Comparison of ENCODE assay signal across 18 cellular contexts in the genomic region with DNA sequence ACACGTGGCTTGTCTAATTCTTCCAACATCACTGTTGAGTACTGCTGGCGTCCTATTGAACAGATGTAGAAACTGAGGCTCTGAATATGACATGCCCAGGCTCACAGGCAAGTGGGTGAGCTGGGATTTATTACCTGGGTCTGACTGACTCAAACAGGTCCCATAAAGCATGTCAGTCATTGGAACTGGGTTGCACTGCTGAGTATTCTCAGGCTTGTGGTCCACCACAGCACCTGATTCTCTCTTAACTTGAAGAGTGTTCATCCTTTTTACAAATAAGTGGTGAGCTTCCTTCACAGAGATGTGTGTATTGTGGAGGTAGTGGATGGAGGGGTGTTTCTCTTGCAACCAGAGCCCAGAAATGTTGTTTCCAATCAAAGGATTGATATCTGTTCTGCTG. TPM values are rescaled to one million over a fixed set of nuclear protein-coding genes. Genes with fewer than 3 reads are reported as not detected.
DNase-seq lines count a peak whose midpoint lies in the region; ATAC-seq and TF ChIP-seq lines count a peak whose summit lies in the region.
"Had no signal": no experiment of that assay in that cellular context is flagged by ENCODE, and none has a peak within 500 bp of the region (broad histone marks: within the 10 kb centered on the region; RNA-seq: fewer than 3 reads in every experiment).

No MANE protein-coding gene starts in this region.

- H3K27ac Mint-ChIP-seq in endodermal cell, result no peak overlapping the region
- H3K27ac Mint-ChIP-seq: natural killer cell; T-helper 1 cell treated with Interleukin-12 subunit alpha and Interleukin-12 subunit beta and Interleukin-4 antibody, amounts not matched to agents 30 μg/mL and 1 μg/mL, for 36 hours had no signal

- no peak overlapping the region for H3K18ac ChIP-seq in mesenchymal stem cell (ENCODE audit: low read depth in 1 of 2, low read length in 2 of 2)

- no peak overlapping the region for H3K4me3 Mint-ChIP-seq in endodermal cell
- H3K4me3 Mint-ChIP-seq: T-helper 1 cell treated with Interleukin-12 subunit alpha and Interleukin-12 subunit beta and Interleukin-4 antibody, amounts not matched to agents 30 μg/mL and 1 μg/mL, for 36 hours had no signal

- H3K4me3 ChIP-seq in mesenchymal stem cell (ENCODE audit: insufficient read depth in 1 of 2, low read depth in 1 of 2, low read length in 2 of 2), result no peak overlapping the region
- H3K4me3 ChIP-seq in endodermal cell (ENCODE audit: low read length), result no peak overlapping the region
- H3K4me3 ChIP-seq: hepatocyte, left lung had no signal

- no peak overlapping the region for H3K4me2 ChIP-seq in mesenchymal stem cell (ENCODE audit: low read length, poor library complexity, severe bottlenecking)
- H3K4me2 ChIP-seq: hepatocyte had no signal

- no peak for TF ChIP-seq CTCF in endodermal cell (conservative IDR thresholded peaks at IDR 0.05)

- H3K4ac ChIP-seq in mesenchymal stem cell (ENCODE audit: low read depth in 1 of 2, low read length in 2 of 2), result no peak overlapping the region

- peaks cover 2% of the 10 kb centered on the region for H3K27me3 Mint-ChIP-seq in endodermal cell (ENCODE audit: insufficient read depth)

- H4K8ac ChIP-seq in mesenchymal stem cell (ENCODE audit: low read length), result no peak overlapping the region

- H3K36me3 Mint-ChIP-seq in endodermal cell (ENCODE audit: low read depth), result no peaks in the 10 kb centered on the region
- H3K36me3 Mint-ChIP-seq: natural killer cell had no signal

- H2AFZ ChIP-seq in mesenchymal stem cell (ENCODE audit: low read depth, low read length), result no peak overlapping the region
- H2AFZ ChIP-seq: hepatocyte had no signal

- 86% methylated on average over 2 of the region's 2 CpGs for WGBS in mesenchymal stem cell
- WGBS in endodermal cell (ENCODE audit: insufficient coverage in 1 of 2, insufficient read length in 1 of 2), 2 experiments, result 94 to 97% methylated on average over 2 of the region's 2 CpGs

- no peaks in the 10 kb centered on the region for H3K4me1 ChIP-seq in mesenchymal stem cell (ENCODE audit: control insufficient read depth, insufficient read depth, low read depth, low read length)
- H3K4me1 ChIP-seq in endodermal cell (ENCODE audit: control insufficient read depth, insufficient read depth, low read length), result no peaks in the 10 kb centered on the region

- no peak overlapping the region for H3K14ac ChIP-seq in mesenchymal stem cell (ENCODE audit: low read length in 2 of 2)

- no peak overlapping the region for H2BK120ac ChIP-seq in mesenchymal stem cell (ENCODE audit: low read depth, low read length)

- no peak overlapping the region for H3K27ac ChIP-seq in mesenchymal stem cell (ENCODE audit: low read length, poor library complexity, severe bottlenecking)
- H3K27ac ChIP-seq in endodermal cell (ENCODE audit: low read depth, low read length), result no peak overlapping the region
- H3K27ac ChIP-seq: hepatocyte, left lung had no signal

- H3K23ac ChIP-seq in mesenchymal stem cell (ENCODE audit: low read length in 2 of 2), result no peak overlapping the region

- DNase-seq in stimulated activated CD4-positive, alpha-beta T cell treated with anti-CD3 and anti-CD28 coated beads, Interleukin-1b, Interleukin-23, amount 100 ng/mL, for 48 hours, result peak; percentile 8
- DNase-seq in stimulated activated CD4-positive, alpha-beta T cell treated with anti-CD3 and anti-CD28 coated beads, Interleukin-4, amount 100 ng/mL, for 4 hours, result no peak
- DNase-seq in ecto neural progenitor cell (ENCODE audit: low spot score) (no peak), mesenchymal stem cell (no peak), endodermal cell (no peak)
- no peak for DNase-seq in central memory CD4-positive, alpha-beta T cell
- DNase-seq: AML-193; DMS79; left lung; natural killer cell; NCI-H2081; NCI-H774; stimulated activated CD4-positive, alpha-beta T cell treated with anti-CD3 and anti-CD28 coated beads, Interleukin-2, amount 100 ng/mL, for 48 hours had no signal

- H2BK5ac ChIP-seq in mesenchymal stem cell (ENCODE audit: low read depth, low read length, poor library complexity, severe bottlenecking), result no peak overlapping the region

- no peak overlapping the region for H3K9ac ChIP-seq in mesenchymal stem cell (ENCODE audit: low read length)
- no peak overlapping the region for H3K9ac ChIP-seq in endodermal cell (ENCODE audit: extremely low read depth, low read length, poor library complexity, severe bottlenecking)

- H4K91ac ChIP-seq in mesenchymal stem cell (ENCODE audit: low read length), result no peak overlapping the region

- ATAC-seq in HG02678 (IDR thresholded peaks at IDR 0.05; ENCODE audit: unreplicated experiment) (peak; percentile 49), HG03521 (IDR thresholded peaks at IDR 0.05; ENCODE audit: unreplicated experiment) (peak; percentile 52)
- ATAC-seq: esophagus mucosa had no signal

- H3K9me3 ChIP-seq in mesenchymal stem cell (ENCODE audit: control insufficient read depth, low read length) (no peaks in the 10 kb centered on the region), endodermal cell (ENCODE audit: control insufficient read depth, low read length) (peaks cover 4% of the 10 kb centered on the region)
- H3K9me3 ChIP-seq: left lung had no signal

- H3K27me3 ChIP-seq in mesenchymal stem cell (ENCODE audit: control insufficient read depth in 1 of 2, insufficient read depth in 1 of 2, low read length in 2 of 2), result peaks cover 5 to 68% of the 10 kb centered on the region in 2 experiments
- no peaks in the 10 kb centered on the region for H3K27me3 ChIP-seq in endodermal cell (ENCODE audit: control insufficient read depth, insufficient read depth, low read length, poor library complexity, severe bottlenecking)
- H3K27me3 ChIP-seq: hepatocyte, left lung had no signal

- H2BK12ac ChIP-seq in mesenchymal stem cell (ENCODE audit: low read length in 2 of 2), result no peak overlapping the region

- no peaks in the 10 kb centered on the region for H3K79me1 ChIP-seq in mesenchymal stem cell (replicated peaks; ENCODE audit: low read length, poor library complexity, severe bottlenecking)

- H2AK5ac ChIP-seq in mesenchymal stem cell (ENCODE audit: low read length, severe bottlenecking), result no peak overlapping the region

- peaks cover 4% of the 10 kb centered on the region for H3K9me3 Mint-ChIP-seq in endodermal cell
- H3K9me3 Mint-ChIP-seq: natural killer cell; T-helper 1 cell treated with Interleukin-12 subunit alpha and Interleukin-12 subunit beta and Interleukin-4 antibody, amounts not matched to agents 30 μg/mL and 1 μg/mL, for 36 hours had no signal

- H3K4me1 Mint-ChIP-seq in endodermal cell, result no peaks in the 10 kb centered on the region

- H3K36me3 ChIP-seq in mesenchymal stem cell (ENCODE audit: control insufficient read depth in 1 of 2, insufficient read depth in 2 of 2, low read depth in 1 of 2, low read length in 2 of 2) (no peaks in the 10 kb centered on the region), endodermal cell (ENCODE audit: control insufficient read depth, insufficient read depth, low read length) (no peaks in the 10 kb centered on the region)
- H3K36me3 ChIP-seq: left lung had no signal

- no peak overlapping the region for H2BK15ac ChIP-seq in mesenchymal stem cell (ENCODE audit: low read depth, poor library complexity, severe bottlenecking)

RNA-seq across cellular contexts. Expression of a gene that starts 44.5 kb away (rescaled TPM):
- 123 TPM for polyA plus RNA-seq in mesenchymal stem cell (2013, experiment 1 of 2)
- 132 TPM for polyA plus RNA-seq in mesenchymal stem cell (2013, experiment 2 of 2)
- 10 to 100 TPM; 66.0 to 70.9 TPM for total RNA-seq in endodermal cell
- 183 TPM for polyA plus RNA-seq in endodermal cell (2013, experiment 1 of 2)
- 180 TPM for polyA plus RNA-seq in endodermal cell (2013, experiment 2 of 2)
